In genomic region chr16:58454856-58455255, GRCh38 we compare ENCODE assay signal across 24 cellular contexts. TPM values are rescaled to one million over a fixed set of nuclear protein-coding genes. Genes with fewer than 3 reads are reported as not detected.
DNase-seq lines count a peak whose midpoint lies in the region; ATAC-seq, FAIRE-seq and TF ChIP-seq lines count a peak whose summit lies in the region.
"Had no signal": no experiment of that assay in that cellular context is flagged by ENCODE, and none has a peak within 500 bp of the region (broad histone marks: within the 10 kb centered on the region; RNA-seq: fewer than 3 reads in every experiment).

No MANE protein-coding gene starts in this region.

- no peak for TF ChIP-seq EP300 in A549 (IDR thresholded peaks at IDR 0.05)

- H3K79me2 ChIP-seq in neural progenitor cell (ENCODE audit: low read depth): no peaks in the 10 kb centered on the region

- no peaks in the 10 kb centered on the region for H3K36me3 Mint-ChIP-seq in neural progenitor cell
- H3K36me3 Mint-ChIP-seq: CD8-positive, alpha-beta T cell had no signal

- H3F3A ChIP-seq in neural progenitor cell (ENCODE audit: low read depth): no peaks in the 10 kb centered on the region

- no peaks in the 10 kb centered on the region for H3K36me3 ChIP-seq in neural progenitor cell
- H3K36me3 ChIP-seq: BLaER1 treated with 17β-estradiol and CSF1 and Interleukin-3, amounts not matched to agents 10 nM and 100 nM had no signal

- H3K9me3 Mint-ChIP-seq in neural progenitor cell: no peaks in the 10 kb centered on the region
- H3K9me3 Mint-ChIP-seq: CD4-positive, alpha-beta T cell; CD8-positive, alpha-beta T cell had no signal

- POLR2A ChIA-PET in A549 (lab: Yijun Ruan, JAX): no interaction called here

- peaks cover 11% of the 10 kb centered on the region for H3K27me3 Mint-ChIP-seq in neural progenitor cell (ENCODE audit: insufficient read depth, low read depth)

- H3K4me2 ChIP-seq in A549 (no peak overlapping the region), neural progenitor cell (no peak overlapping the region)
- H3K4me2 ChIP-seq: BLaER1 treated with 17β-estradiol and CSF1 and Interleukin-3, amounts not matched to agents 10 nM and 100 nM had no signal

- WGBS in A549 (ENCODE audit: missing lambda C conversion rate): 92% methylated on average over 5 of the region's 5 CpGs

- no peak for TF ChIP-seq RAD21 in A549 (conservative IDR thresholded peaks at IDR 0.05 in 1 of 2, IDR thresholded peaks at IDR 0.05 in 1 of 2)

- H3K27ac Mint-ChIP-seq in neural progenitor cell: peak overlapping the region; percentile 85
- H3K27ac Mint-ChIP-seq: B cell; CD4-positive, alpha-beta T cell; CD8-positive, alpha-beta T cell had no signal

- peaks cover 18% of the 10 kb centered on the region for H3K4me1 Mint-ChIP-seq in neural progenitor cell

- no peak for TF ChIP-seq CTCF in A549 (IDR thresholded peaks at IDR 0.05)
- TF ChIP-seq CTCF in neural progenitor cell (IDR thresholded peaks at IDR 0.05): no peak

- H4K20me1 ChIP-seq in neural progenitor cell (ENCODE audit: low read depth): no peaks in the 10 kb centered on the region
- H4K20me1 ChIP-seq: BLaER1 treated with 17β-estradiol and CSF1 and Interleukin-3, amounts not matched to agents 10 nM and 100 nM had no signal

- CTCF ChIA-PET in A549 (lab: Yijun Ruan, JAX): interaction anchor here (1.0 to 4.4 kb wide), 5 partner anchors 10 to 126 kb away, joined by 3 to 25 read pairs (median 4); no protein-coding TSS in a partner anchor

- FAIRE-seq in A549 (lab: Jason Lieb, UNC): no peak
- FAIRE-seq: A204.1, D721Med, G401.6, GM12891, GM18507 had no signal

- H2AFZ ChIP-seq in neural progenitor cell (replicated peaks): no peak overlapping the region

- no peak overlapping the region for H3K9ac ChIP-seq in neural progenitor cell
- H3K9ac ChIP-seq: BLaER1 treated with 17β-estradiol and CSF1 and Interleukin-3, amounts not matched to agents 10 nM and 100 nM had no signal

- no peaks in the 10 kb centered on the region for H3K9me3 ChIP-seq in A549
- H3K9me3 ChIP-seq in neural progenitor cell (ENCODE audit: low read depth): no peaks in the 10 kb centered on the region
- H3K9me3 ChIP-seq: BLaER1 treated with 17β-estradiol and CSF1 and Interleukin-3, amounts not matched to agents 10 nM and 100 nM; Caco-2 had no signal

- H3K4me3 Mint-ChIP-seq in neural progenitor cell: no peak overlapping the region
- H3K4me3 Mint-ChIP-seq: B cell; CD4-positive, alpha-beta T cell; CD8-positive, alpha-beta T cell had no signal

- no peak for ATAC-seq in A549
- ATAC-seq in GM19467 (IDR thresholded peaks at IDR 0.05; ENCODE audit: unreplicated experiment): no peak
- ATAC-seq: CD8-positive, alpha-beta T cell had no signal

- H3K4me3 ChIP-seq in A549 (no peak overlapping the region), neural progenitor cell (no peak overlapping the region)
- H3K4me3 ChIP-seq: BLaER1 treated with 17β-estradiol and CSF1 and Interleukin-3, amounts not matched to agents 10 nM and 100 nM had no signal

- DNase-seq in A549 (ENCODE audit: low read depth in 1 of 2, low spot score in 1 of 2): no peak
- peak in 14 of 61 donors; percentile 6 to 81 (median 28) for DNase-seq in caudate nucleus (lab: John Stamatoyannopoulos, UW)
- DNase-seq in neural progenitor cell (ENCODE audit: low spot score): no peak
- peak; percentile 40 for DNase-seq in putamen (ENCODE audit: low spot score)
- DNase-seq in SKM-1 (lab: John Stamatoyannopoulos, UW; ENCODE audit: unreplicated experiment): no peak
- no peak for DNase-seq in NCI-H82 (lab: John Stamatoyannopoulos, UW)
- no peak for DNase-seq in NOMO-1 (lab: John Stamatoyannopoulos, UW; ENCODE audit: unreplicated experiment in 2 of 2)
- DNase-seq: 8988T; AML-193; Caco-2; Calu3; CD4-positive, alpha-beta T cell; CD8-positive, alpha-beta T cell; DMS79 treated with DMSO at 0.1 percent for 48 hours; GF-D8 had no signal

- H3K4me1 ChIP-seq in A549: peaks cover 67% of the 10 kb centered on the region
- H3K4me1 ChIP-seq in neural progenitor cell: no peaks in the 10 kb centered on the region

- TF ChIP-seq POLR2A in A549 (IDR thresholded peaks at IDR 0.05; ENCODE audit: low read length): no peak

- H3K27ac ChIP-seq in A549 (peak overlapping the region; percentile 42 to 51; a peak in 3 of 6 replicates), caudate nucleus (ENCODE audit: low read depth, low read length) (peak overlapping the region; percentile 26), neural progenitor cell (no peak overlapping the region)
- H3K27ac ChIP-seq: BLaER1 treated with 17β-estradiol and CSF1 and Interleukin-3, amounts not matched to agents 10 nM and 100 nM; C4-2B had no signal

- H3K27me3 ChIP-seq in neural progenitor cell: peaks cover 5% of the 10 kb centered on the region

TF ChIP-seq in A549, 52 proteins besides CTCF, POLR2A, EP300 and RAD21:
- TF ChIP-seq HEYL (CRISPR knock-in tag; IDR thresholded peaks at IDR 0.05): no peak
- no peak for TF ChIP-seq E2F6 (IDR thresholded peaks at IDR 0.05; ENCODE audit: borderline replicate concordance, low read depth)
- TF ChIP-seq MYC (IDR thresholded peaks at IDR 0.05; ENCODE audit: borderline replicate concordance, low read length): no peak
- no peak for TF ChIP-seq CHD4 (IDR thresholded peaks at IDR 0.05; ENCODE audit: borderline replicate concordance)
- no peak for TF ChIP-seq RCOR1 (IDR thresholded peaks at IDR 0.05; ENCODE audit: low read depth, low read length)
- no peak for TF ChIP-seq ZSCAN20 (CRISPR knock-in tag; IDR thresholded peaks at IDR 0.05)
- no peak for TF ChIP-seq RNF2 (IDR thresholded peaks at IDR 0.05; ENCODE audit: borderline replicate concordance, low read depth)
- no peak for TF ChIP-seq BCL3 (IDR thresholded peaks at IDR 0.05)
- TF ChIP-seq MAFK (IDR thresholded peaks at IDR 0.05; ENCODE audit: partially characterized antibody): no peak
- no peak for TF ChIP-seq RFX5 (IDR thresholded peaks at IDR 0.05)
- TF ChIP-seq PHF8 (IDR thresholded peaks at IDR 0.05; ENCODE audit: borderline replicate concordance, low read depth): no peak
- no peak for TF ChIP-seq JUN (IDR thresholded peaks at IDR 0.05)
- no peak for TF ChIP-seq NFE2L2 (conservative IDR thresholded peaks at IDR 0.05; ENCODE audit: low read length)
- TF ChIP-seq FOSL2 (IDR thresholded peaks at IDR 0.05): no peak
- no peak for TF ChIP-seq FOSL2 (CRISPR knock-in tag; IDR thresholded peaks at IDR 0.05)

RNA-seq across cellular contexts. Expression of gene NDRG4, which starts 45.1 kb away (rescaled TPM):
- polyA plus RNA-seq in A549 (2011; rRNA removed) (8.1 and 10.8 TPM in 2 replicates), A549 (2017; fragmentation: RNase III; extraction: RNeasy Plus Mini Kit Qiagen cat#74134 plus additional on column Dnase treatment) (16.3 to 22.8 TPM (median 21.3 TPM) in 3 replicates)
- polyA plus RNA-seq in A549 (2012; cell fraction: cytosol; rRNA removed): 14.4 and 20.8 TPM in 2 replicates
- 44.1 and 54.8 TPM in 2 replicates for polyA plus RNA-seq in A549 (2012; cell fraction: nucleus; rRNA removed)
- polyA minus RNA-seq in A549 (2011; rRNA and poly(A)+ RNA removed): 20.3 and 29.0 TPM in 2 replicates
- total RNA-seq in neural progenitor cell (ENCODE audit: low replicate concordance): 14.6 and 18.8 TPM in 2 replicates
- total RNA-seq: CD8-positive, alpha-beta T cell had no signal
